12 cellular contexts compared by ENCODE assay signal in genomic region chr14:72810201-72810600, GRCh38.
DNase-seq lines count a peak whose midpoint lies in the region; ATAC-seq and TF ChIP-seq lines count a peak whose summit lies in the region.
"Had no signal": no experiment of that assay in that cellular context is flagged by ENCODE, and none has a peak within 500 bp of the region (broad histone marks: within the 10 kb centered on the region; RNA-seq: fewer than 3 reads in every experiment).

No MANE protein-coding gene starts in this region.

- intact Hi-C loops in activated CD4-positive, alpha-beta T cell treated with anti-CD3 and anti-CD28 coated beads for 36 hours (cut with DNase I, micrococcal nuclease): loop anchor here in 1 of 2 experiments (1.0 kb wide), 1 partner anchor 292 kb away; no protein-coding TSS in a partner anchor
- intact Hi-C loops in uterus (cut with DNase I; ENCODE audit: low total_unique reads): no loop called here

- H3K27ac ChIP-seq in uterus (no peak overlapping the region), upper lobe of left lung (no peak overlapping the region)
- H3K27ac ChIP-seq: cardiac muscle cell, foreskin keratinocyte, SK-N-MC had no signal

- TF ChIP-seq CTCF in uterus (IDR thresholded peaks at IDR 0.05) (no peak), upper lobe of left lung (IDR thresholded peaks at IDR 0.05) (no peak)

- no peak for TF ChIP-seq EP300 in upper lobe of left lung (IDR thresholded peaks at IDR 0.05)

- H3K4me3 Mint-ChIP-seq in activated CD4-positive, alpha-beta T cell treated with anti-CD3 and anti-CD28 coated beads for 36 hours: no peak overlapping the region
- H3K4me3 Mint-ChIP-seq in activated T-cell treated with anti-CD3 and anti-CD28 coated beads, Interleukin-2, amount 50 U/mL, for 24 hours: peak overlapping the region; percentile 27
- H3K4me3 Mint-ChIP-seq in naive thymus-derived CD8-positive, alpha-beta T cell: peak overlapping the region; percentile 9 to 74 (median 56)

- POLR2A ChIA-PET in activated CD4-positive, alpha-beta T cell treated with anti-CD3 and anti-CD28 coated beads for 36 hours (lab: Charles Lee): no interaction called here
- POLR2A ChIA-PET in naive thymus-derived CD8-positive, alpha-beta T cell (lab: Charles Lee): no interaction called here

- no peaks in the 10 kb centered on the region for H3K36me3 Mint-ChIP-seq in activated CD4-positive, alpha-beta T cell treated with anti-CD3 and anti-CD28 coated beads for 36 hours (ENCODE audit: low read depth)
- no peaks in the 10 kb centered on the region for H3K36me3 Mint-ChIP-seq in activated T-cell treated with anti-CD3 and anti-CD28 coated beads, Interleukin-2, amount 50 U/mL, for 24 hours (ENCODE audit: low read depth)
- H3K36me3 Mint-ChIP-seq in naive thymus-derived CD8-positive, alpha-beta T cell: no peaks in the 10 kb centered on the region

- peak; percentile 75 for DNase-seq in activated CD4-positive, alpha-beta T cell treated with anti-CD3 and anti-CD28 coated beads for 36 hours
- DNase-seq in activated T-cell treated with anti-CD3 and anti-CD28 coated beads, Interleukin-2, amount 50 U/mL, for 24 hours: peak; percentile 70
- peak in 9 of 10 donors; percentile 12 to 78 (median 60) for DNase-seq in naive thymus-derived CD8-positive, alpha-beta T cell
- peak; percentile 8 to 14 for DNase-seq in stimulated activated CD8-positive, alpha-beta memory T cell treated with anti-CD3 and anti-CD28 coated beads, Interleukin-7, amount 100 ng/mL, for 1 hour (ENCODE audit: low read depth in 2 of 2)
- DNase-seq in NCI-H748 treated with DMSO at 0.1 percent for 48 hours (lab: John Stamatoyannopoulos, UW) (no peak), foreskin melanocyte (no peak), uterus (no peak), upper lobe of left lung (no peak)
- DNase-seq: foreskin keratinocyte, NCI-H2171 treated with DMSO at 0.1 percent for 48 hours had no signal

- WGBS in upper lobe of left lung, 2 donors: 59 to 65% methylated on average over 7 to 8 of the region's 8 CpGs

- no peaks in the 10 kb centered on the region for H3K9me3 Mint-ChIP-seq in activated CD4-positive, alpha-beta T cell treated with anti-CD3 and anti-CD28 coated beads for 36 hours (ENCODE audit: low read depth)
- no peaks in the 10 kb centered on the region for H3K9me3 Mint-ChIP-seq in activated T-cell treated with anti-CD3 and anti-CD28 coated beads, Interleukin-2, amount 50 U/mL, for 24 hours
- H3K9me3 Mint-ChIP-seq in naive thymus-derived CD8-positive, alpha-beta T cell: no peaks in the 10 kb centered on the region

- CTCF ChIA-PET in activated CD4-positive, alpha-beta T cell treated with anti-CD3 and anti-CD28 coated beads for 36 hours (lab: Charles Lee): no interaction called here

- H3K9me3 ChIP-seq in uterus (no peaks in the 10 kb centered on the region), upper lobe of left lung (no peaks in the 10 kb centered on the region)

- H3K4me3 ChIP-seq in uterus (no peak overlapping the region), upper lobe of left lung (no peak overlapping the region)
- H3K4me3 ChIP-seq: cardiac muscle cell, SK-N-MC had no signal

- H3K27me3 Mint-ChIP-seq in activated CD4-positive, alpha-beta T cell treated with anti-CD3 and anti-CD28 coated beads for 36 hours: no peaks in the 10 kb centered on the region
- no peaks in the 10 kb centered on the region for H3K27me3 Mint-ChIP-seq in activated T-cell treated with anti-CD3 and anti-CD28 coated beads, Interleukin-2, amount 50 U/mL, for 24 hours
- H3K27me3 Mint-ChIP-seq in naive thymus-derived CD8-positive, alpha-beta T cell: no peaks in the 10 kb centered on the region

- H3K4me1 ChIP-seq in uterus: no peaks in the 10 kb centered on the region
- H3K4me1 ChIP-seq in upper lobe of left lung: no peaks in the 10 kb centered on the region
- H3K4me1 ChIP-seq: foreskin keratinocyte had no signal

- TF ChIP-seq POLR2A in uterus (IDR thresholded peaks at IDR 0.05): no peak
- TF ChIP-seq POLR2A in upper lobe of left lung (IDR thresholded peaks at IDR 0.05): no peak

- ATAC-seq in activated CD4-positive, alpha-beta T cell treated with anti-CD3 and anti-CD28 coated beads for 36 hours: peak; percentile 99
- peak; percentile 64 to 97 for ATAC-seq in naive thymus-derived CD8-positive, alpha-beta T cell
- ATAC-seq in upper lobe of left lung (ENCODE audit: low FRiP score in 2 of 2): no peak
- ATAC-seq: foreskin keratinocyte had no signal

- peak overlapping the region; percentile 81 for H3K27ac Mint-ChIP-seq in activated CD4-positive, alpha-beta T cell treated with anti-CD3 and anti-CD28 coated beads for 36 hours
- peak overlapping the region; percentile 94 for H3K27ac Mint-ChIP-seq in activated T-cell treated with anti-CD3 and anti-CD28 coated beads, Interleukin-2, amount 50 U/mL, for 24 hours
- peak overlapping the region; percentile 23 to 92 (median 80) for H3K27ac Mint-ChIP-seq in naive thymus-derived CD8-positive, alpha-beta T cell

- H3K27me3 ChIP-seq in uterus (no peaks in the 10 kb centered on the region), upper lobe of left lung (no peaks in the 10 kb centered on the region)
- H3K27me3 ChIP-seq: cardiac muscle cell had no signal

- no peaks in the 10 kb centered on the region for H3K36me3 ChIP-seq in uterus
- no peaks in the 10 kb centered on the region for H3K36me3 ChIP-seq in upper lobe of left lung
- H3K36me3 ChIP-seq: cardiac muscle cell had no signal

- peaks cover 23% of the 10 kb centered on the region for H3K4me1 Mint-ChIP-seq in activated CD4-positive, alpha-beta T cell treated with anti-CD3 and anti-CD28 coated beads for 36 hours
- H3K4me1 Mint-ChIP-seq in activated T-cell treated with anti-CD3 and anti-CD28 coated beads, Interleukin-2, amount 50 U/mL, for 24 hours (ENCODE audit: low read depth): peaks cover 31% of the 10 kb centered on the region
- H3K4me1 Mint-ChIP-seq in naive thymus-derived CD8-positive, alpha-beta T cell: peaks cover 14 to 25% (median 23%) of the 10 kb centered on the region in 4 donors

Comparison
In these comparisons a context has a peak if more than half of its experiments do, and no peak if none do; other contexts are left out.
1. ATAC-seq: peak in activated CD4-positive, alpha-beta T cell treated with anti-CD3 and anti-CD28 coated beads for 36 hours (single experiment) and naive thymus-derived CD8-positive, alpha-beta T cell (2 of 2); none in upper lobe of left lung (0 of 2).
2. DNase-seq: peak in activated CD4-positive, alpha-beta T cell treated with anti-CD3 and anti-CD28 coated beads for 36 hours (single experiment), activated T-cell treated with anti-CD3 and anti-CD28 coated beads, Interleukin-2, amount 50 U/mL, for 24 hours (single experiment), naive thymus-derived CD8-positive, alpha-beta T cell (9 of 10) and stimulated activated CD8-positive, alpha-beta memory T cell treated with anti-CD3 and anti-CD28 coated beads, Interleukin-7, amount 100 ng/mL, for 1 hour (2 of 2); none in NCI-H748 treated with DMSO at 0.1 percent for 48 hours (single experiment), foreskin melanocyte (single experiment), uterus (0 of 2) and upper lobe of left lung (0 of 2).
3. Peak in every context shown above with its lines, with median percentiles within 50 percentile points of each other: H3K27ac Mint-ChIP-seq.